14 cellular contexts compared by ENCODE assay signal in the genomic region with DNA sequence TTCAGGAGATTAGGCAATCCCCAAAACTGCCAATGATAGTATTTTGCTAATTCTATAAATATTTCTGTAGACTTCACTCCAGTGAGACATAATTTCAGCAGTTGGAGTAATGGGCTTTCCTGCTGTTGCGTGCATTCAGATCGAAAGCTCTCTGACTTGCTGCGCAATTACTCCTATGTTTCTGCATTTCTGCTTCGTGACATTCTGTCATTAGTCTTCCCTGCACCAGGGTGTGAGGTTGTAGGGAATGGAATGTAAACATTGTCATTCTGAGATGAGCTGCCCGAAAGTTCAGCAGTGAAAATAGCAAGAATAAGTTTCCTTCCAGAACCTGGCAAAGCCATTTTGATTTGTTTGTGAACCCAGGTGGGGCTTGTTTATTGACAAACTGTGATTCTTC.
DNase-seq lines count a peak whose midpoint lies in the region; ATAC-seq and TF ChIP-seq lines count a peak whose summit lies in the region.
"Had no signal": no experiment of that assay in that cellular context is flagged by ENCODE, and none has a peak within 500 bp of the region (broad histone marks: within the 10 kb centered on the region; RNA-seq: fewer than 3 reads in every experiment).

No MANE protein-coding gene starts in this region.

- in situ Hi-C loops in brain microvascular endothelial cell (cut with HindIII; ENCODE audit: low pct_ligation_motif_present, low sequenced_read_pairs) = no loop called here

- H3K36me3 ChIP-seq in brain microvascular endothelial cell (replicated peaks) = no peaks in the 10 kb centered on the region
- no peaks in the 10 kb centered on the region for H3K36me3 ChIP-seq in muscle layer of colon (ENCODE audit: insufficient read depth, low read length)

- no peak overlapping the region for H3K9ac ChIP-seq in muscle layer of colon (ENCODE audit: low read length)

- no peaks in the 10 kb centered on the region for H3K9me3 ChIP-seq in muscle layer of colon (ENCODE audit: low read length)

- H3K4me3 ChIP-seq in brain microvascular endothelial cell (ENCODE audit: low read depth, low read length) (no peak overlapping the region), muscle layer of colon (ENCODE audit: low read depth in 1 of 2, low read length in 2 of 2) (peak overlapping the region in 1 of 2 donors; percentile 7)

- peaks cover 65% of the 10 kb centered on the region for H3K4me1 ChIP-seq in muscle layer of colon (ENCODE audit: insufficient read depth, low read length)

- H3K27me3 ChIP-seq in brain microvascular endothelial cell (replicated peaks) = no peaks in the 10 kb centered on the region
- no peaks in the 10 kb centered on the region for H3K27me3 ChIP-seq in muscle layer of colon (ENCODE audit: control insufficient read depth in 1 of 2, insufficient read depth in 2 of 2, low read length in 2 of 2)

- no peak for TF ChIP-seq CTCF in brain microvascular endothelial cell (IDR thresholded peaks at IDR 0.05; ENCODE audit: low read depth, low read length, missing control alignments)

- no peak for ATAC-seq in GM18520 (IDR thresholded peaks at IDR 0.05; ENCODE audit: unreplicated experiment)

- H3K27ac ChIP-seq in brain microvascular endothelial cell = no peak overlapping the region
- peak overlapping the region; percentile 16 for H3K27ac ChIP-seq in muscle layer of colon (ENCODE audit: low read depth, low read length)

- DNase-seq in AG20443 (ENCODE audit: low spot score) (peak; percentile 54), HuH-7 (ENCODE audit: low spot score) (peak; percentile 28), brain microvascular endothelial cell (peak; percentile 60), NCI-H345 treated with DMSO at 0.1 percent for 48 hours (lab: John Stamatoyannopoulos, UW; ENCODE audit: unreplicated experiment) (no peak), hippocampal formation (lab: John Stamatoyannopoulos, UW) (no peak)
- DNase-seq in activated CD4-positive, alpha-beta T cell treated with anti-CD3 and anti-CD28 coated beads for 1 hour = no peak
- DNase-seq: activated CD4-positive, alpha-beta T cell treated with anti-CD3 and anti-CD28 coated beads for 48 hours; CD4-positive, alpha-beta T cell; kidney; NCI-H1048; NCI-H774; nucleus accumbens had no signal

Comparison
In these comparisons a context has a peak if more than half of its experiments do, and no peak if none do; other contexts are left out.
1. DNase-seq: peak in AG20443 (single experiment), HuH-7 (single experiment) and brain microvascular endothelial cell (single experiment); none in NCI-H345 treated with DMSO at 0.1 percent for 48 hours (single experiment), hippocampal formation (0 of 2) and activated CD4-positive, alpha-beta T cell treated with anti-CD3 and anti-CD28 coated beads for 1 hour (single experiment).